In the genomic region with DNA sequence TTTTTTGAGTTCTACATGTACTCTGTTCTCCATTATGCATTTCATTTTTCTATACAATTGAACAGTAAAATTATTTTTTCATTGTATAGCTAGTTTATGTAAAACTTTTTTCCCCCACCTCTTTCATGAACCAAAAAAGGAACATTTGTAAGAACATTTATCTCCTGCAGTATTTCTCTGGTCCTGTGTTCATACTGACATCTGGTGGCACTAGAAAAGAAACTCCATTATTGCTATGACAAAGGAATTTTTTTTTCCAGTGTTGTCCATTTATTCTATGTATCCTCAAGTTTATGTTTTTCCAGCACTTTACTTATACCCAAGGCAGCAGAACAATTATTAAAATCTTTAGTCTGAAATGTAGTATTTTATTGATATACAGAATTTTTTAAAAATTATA, we compare ENCODE assay signal across 10 cellular contexts. TPM values are rescaled to one million over a fixed set of nuclear protein-coding genes. Genes with fewer than 3 reads are reported as not detected.
DNase-seq lines count a peak whose midpoint lies in the region; ATAC-seq and TF ChIP-seq lines count a peak whose summit lies in the region.
"Had no signal": no experiment of that assay in that cellular context is flagged by ENCODE, and none has a peak within 500 bp of the region (broad histone marks: within the 10 kb centered on the region; RNA-seq: fewer than 3 reads in every experiment).

No MANE protein-coding gene starts in this region.

- intact Hi-C loops in activated T-helper 2 cell treated with anti-CD3 and anti-CD28 coated beads, Interferon-gamma antibody, Interleukin-2, Interleukin-4, amounts not matched to agents 10 μg/mL and 5 μg/mL and 100 μg/mL, durations not matched to agents 14 hours and 24 hours and 36 hours (cut with micrococcal nuclease) = no loop called here

- H3K27me3 Mint-ChIP-seq in endodermal cell (ENCODE audit: insufficient read depth) = no peaks in the 10 kb centered on the region
- H3K27me3 Mint-ChIP-seq in activated T-helper 2 cell treated with anti-CD3 and anti-CD28 coated beads, Interferon-gamma antibody, Interleukin-2, Interleukin-4, amounts not matched to agents 10 μg/mL and 5 μg/mL and 100 μg/mL, durations not matched to agents 14 hours and 24 hours and 36 hours (ENCODE audit: low read depth) = no peaks in the 10 kb centered on the region
- H3K27me3 Mint-ChIP-seq: stimulated activated naive CD8-positive, alpha-beta T cell treated with anti-CD3 and anti-CD28 coated beads, Interleukin-15, Interleukin-2, amounts not matched to agents 100 ng/mL and 50 ng/mL, for 24 hours had no signal

- H3K36me3 Mint-ChIP-seq in endodermal cell (ENCODE audit: low read depth) = peaks cover 20% of the 10 kb centered on the region
- H3K36me3 Mint-ChIP-seq in activated T-helper 2 cell treated with anti-CD3 and anti-CD28 coated beads, Interferon-gamma antibody, Interleukin-2, Interleukin-4, amounts not matched to agents 10 μg/mL and 5 μg/mL and 100 μg/mL, durations not matched to agents 14 hours and 24 hours and 36 hours (ENCODE audit: low read depth) = peaks cover 30% of the 10 kb centered on the region

- H3K4me1 ChIP-seq in endodermal cell (ENCODE audit: control insufficient read depth, insufficient read depth, low read length) (no peaks in the 10 kb centered on the region), smooth muscle cell (ENCODE audit: low read depth) (no peaks in the 10 kb centered on the region)

- no peaks in the 10 kb centered on the region for H4K20me1 ChIP-seq in smooth muscle cell (ENCODE audit: low read depth)

- H3K4me3 Mint-ChIP-seq in endodermal cell = no peak overlapping the region
- H3K4me3 Mint-ChIP-seq in activated T-helper 2 cell treated with anti-CD3 and anti-CD28 coated beads, Interferon-gamma antibody, Interleukin-2, Interleukin-4, amounts not matched to agents 10 μg/mL and 5 μg/mL and 100 μg/mL, durations not matched to agents 14 hours and 24 hours and 36 hours (ENCODE audit: low read depth) = no peak overlapping the region
- H3K4me3 Mint-ChIP-seq: stimulated activated naive CD8-positive, alpha-beta T cell treated with anti-CD3 and anti-CD28 coated beads, Interleukin-15, Interleukin-2, amounts not matched to agents 100 ng/mL and 50 ng/mL, for 24 hours had no signal

- H2AFZ ChIP-seq in smooth muscle cell (ENCODE audit: low read depth) = no peak overlapping the region

- peaks cover 14% of the 10 kb centered on the region for H3K36me3 ChIP-seq in endodermal cell (ENCODE audit: control insufficient read depth, insufficient read depth, low read length)
- H3K36me3 ChIP-seq in smooth muscle cell (ENCODE audit: low read depth) = no peaks in the 10 kb centered on the region

- peaks cover 8% of the 10 kb centered on the region for H3K4me1 Mint-ChIP-seq in endodermal cell
- H3K4me1 Mint-ChIP-seq in activated T-helper 2 cell treated with anti-CD3 and anti-CD28 coated beads, Interferon-gamma antibody, Interleukin-2, Interleukin-4, amounts not matched to agents 10 μg/mL and 5 μg/mL and 100 μg/mL, durations not matched to agents 14 hours and 24 hours and 36 hours (ENCODE audit: low read depth) = peaks cover 20% of the 10 kb centered on the region

- H3F3A ChIP-seq in smooth muscle cell (ENCODE audit: low read depth) = no peaks in the 10 kb centered on the region

- H3K9me3 Mint-ChIP-seq in endodermal cell = peaks cover 1% of the 10 kb centered on the region
- no peaks in the 10 kb centered on the region for H3K9me3 Mint-ChIP-seq in activated T-helper 2 cell treated with anti-CD3 and anti-CD28 coated beads, Interferon-gamma antibody, Interleukin-2, Interleukin-4, amounts not matched to agents 10 μg/mL and 5 μg/mL and 100 μg/mL, durations not matched to agents 14 hours and 24 hours and 36 hours
- H3K9me3 Mint-ChIP-seq: stimulated activated naive CD8-positive, alpha-beta T cell treated with anti-CD3 and anti-CD28 coated beads, Interleukin-15, Interleukin-2, amounts not matched to agents 100 ng/mL and 50 ng/mL, for 24 hours had no signal

- peaks cover under 1% of the 10 kb centered on the region for H3K9me3 ChIP-seq in endodermal cell (ENCODE audit: control insufficient read depth, low read length)
- no peaks in the 10 kb centered on the region for H3K9me3 ChIP-seq in smooth muscle cell (replicated peaks; ENCODE audit: low read depth)

- H3K27ac ChIP-seq in endodermal cell (ENCODE audit: low read depth, low read length) = no peak overlapping the region
- no peak overlapping the region for H3K27ac ChIP-seq in smooth muscle cell (ENCODE audit: low read depth)

- H3K27ac Mint-ChIP-seq in endodermal cell = no peak overlapping the region
- no peak overlapping the region for H3K27ac Mint-ChIP-seq in activated T-helper 2 cell treated with anti-CD3 and anti-CD28 coated beads, Interferon-gamma antibody, Interleukin-2, Interleukin-4, amounts not matched to agents 10 μg/mL and 5 μg/mL and 100 μg/mL, durations not matched to agents 14 hours and 24 hours and 36 hours
- H3K27ac Mint-ChIP-seq: stimulated activated naive CD8-positive, alpha-beta T cell treated with anti-CD3 and anti-CD28 coated beads, Interleukin-15, Interleukin-2, amounts not matched to agents 100 ng/mL and 50 ng/mL, for 24 hours had no signal

- no peak overlapping the region for H3K4me2 ChIP-seq in smooth muscle cell

- peak; percentile 70 for TF ChIP-seq CTCF in endodermal cell (conservative IDR thresholded peaks at IDR 0.05)
- TF ChIP-seq CTCF in smooth muscle cell (IDR thresholded peaks at IDR 0.05; ENCODE audit: borderline replicate concordance, insufficient read depth, poor library complexity, severe bottlenecking) = peak; percentile 49

- H3K9ac ChIP-seq in endodermal cell (ENCODE audit: extremely low read depth, low read length, poor library complexity, severe bottlenecking) (no peak overlapping the region), smooth muscle cell (ENCODE audit: low read depth) (no peak overlapping the region)

- H3K27me3 ChIP-seq in endodermal cell (ENCODE audit: control insufficient read depth, insufficient read depth, low read length, poor library complexity, severe bottlenecking) = no peaks in the 10 kb centered on the region
- no peaks in the 10 kb centered on the region for H3K27me3 ChIP-seq in smooth muscle cell (ENCODE audit: low read depth)

- no peak for ATAC-seq in HG02763 (IDR thresholded peaks at IDR 0.05; ENCODE audit: unreplicated experiment)

- DNase-seq in NCI-H82 (lab: John Stamatoyannopoulos, UW) (peak; percentile 56), NCI-H82 treated with DMSO at 0.1 percent for 48 hours (lab: John Stamatoyannopoulos, UW; ENCODE audit: unreplicated experiment) (no peak), NCI-H69 (lab: John Stamatoyannopoulos, UW) (peak; percentile 27), endodermal cell (no peak), smooth muscle cell (lab: John Stamatoyannopoulos, UW; ENCODE audit: unreplicated experiment) (no peak), NCI-H187 (lab: John Stamatoyannopoulos, UW) (no peak)
- DNase-seq in activated T-helper 2 cell treated with anti-CD3 and anti-CD28 coated beads, Interferon-gamma antibody, Interleukin-2, Interleukin-4, amounts not matched to agents 10 μg/mL and 5 μg/mL and 100 μg/mL, durations not matched to agents 14 hours and 24 hours and 36 hours (ENCODE audit: low spot score) = no peak
- DNase-seq: NCI-H510A treated with DMSO at 0.1 percent for 48 hours had no signal

- H3K4me3 ChIP-seq in endodermal cell (ENCODE audit: low read length) = no peak overlapping the region
- no peak overlapping the region for H3K4me3 ChIP-seq in smooth muscle cell

- peaks cover 5% of the 10 kb centered on the region for H3K79me2 ChIP-seq in smooth muscle cell (ENCODE audit: low read depth)

RNA-seq across cellular contexts. Expression of a gene that starts 27.4 kb away (rescaled TPM):
- total RNA-seq in endodermal cell (1 to 10 TPM; 3.6 to 4.8 TPM), smooth muscle cell (0.54 and 2.9 TPM in 2 replicates)
- 8.2 TPM for polyA plus RNA-seq in endodermal cell (2013, experiment 1 of 2)
- 8.8 TPM for polyA plus RNA-seq in endodermal cell (2013, experiment 2 of 2)
- polyA plus RNA-seq in smooth muscle cell = 0.97 and 2.7 TPM in 2 replicates
- 22.4 and 25.3 TPM in 2 replicates for total RNA-seq in activated T-helper 2 cell treated with anti-CD3 and anti-CD28 coated beads, Interferon-gamma antibody, Interleukin-2, Interleukin-4, amounts not matched to agents 10 μg/mL and 5 μg/mL and 100 μg/mL, durations not matched to agents 14 hours and 24 hours and 36 hours

RNA-seq across cellular contexts. Expression of a gene that starts 46.6 kb away (rescaled TPM):
- total RNA-seq in endodermal cell = 10 to 100 TPM; 37.9 to 40.3 TPM
- polyA plus RNA-seq in endodermal cell (2013, experiment 1 of 2) = 26.4 TPM
- polyA plus RNA-seq in endodermal cell (2013, experiment 2 of 2) = 23.3 TPM
- total RNA-seq in smooth muscle cell = 24.9 and 31.6 TPM in 2 replicates
- 16.0 and 19.0 TPM in 2 replicates for polyA plus RNA-seq in smooth muscle cell
- total RNA-seq in activated T-helper 2 cell treated with anti-CD3 and anti-CD28 coated beads, Interferon-gamma antibody, Interleukin-2, Interleukin-4, amounts not matched to agents 10 μg/mL and 5 μg/mL and 100 μg/mL, durations not matched to agents 14 hours and 24 hours and 36 hours = 24.3 and 26.4 TPM in 2 replicates

RNA-seq across cellular contexts. Expression of a gene that starts 46.7 kb away (rescaled TPM):
- 10 to 100 TPM; 33.4 to 38.4 TPM for total RNA-seq in endodermal cell
- polyA plus RNA-seq in endodermal cell (2013, experiment 1 of 2) = 44.8 TPM
- polyA plus RNA-seq in endodermal cell (2013, experiment 2 of 2) = 45.3 TPM
- total RNA-seq in smooth muscle cell = 94.0 and 107 TPM in 2 replicates
- polyA plus RNA-seq in smooth muscle cell = 88.2 and 106 TPM in 2 replicates
- 36.0 and 36.2 TPM in 2 replicates for total RNA-seq in activated T-helper 2 cell treated with anti-CD3 and anti-CD28 coated beads, Interferon-gamma antibody, Interleukin-2, Interleukin-4, amounts not matched to agents 10 μg/mL and 5 μg/mL and 100 μg/mL, durations not matched to agents 14 hours and 24 hours and 36 hours

Comparison
In these comparisons a context has a peak if more than half of its experiments do, and no peak if none do; other contexts are left out.
1. DNase-seq: peak in NCI-H82 (single experiment) and NCI-H69 (single experiment); none in NCI-H82 treated with DMSO at 0.1 percent for 48 hours (single experiment), endodermal cell (single experiment), smooth muscle cell (single experiment), NCI-H187 (0 of 2) and activated T-helper 2 cell treated with anti-CD3 and anti-CD28 coated beads, Interferon-gamma antibody, Interleukin-2, Interleukin-4, amounts not matched to agents 10 μg/mL and 5 μg/mL and 100 μg/mL, durations not matched to agents 14 hours and 24 hours and 36 hours (single experiment).